ENCODE assay signal across 8 cellular contexts in the genomic region with DNA sequence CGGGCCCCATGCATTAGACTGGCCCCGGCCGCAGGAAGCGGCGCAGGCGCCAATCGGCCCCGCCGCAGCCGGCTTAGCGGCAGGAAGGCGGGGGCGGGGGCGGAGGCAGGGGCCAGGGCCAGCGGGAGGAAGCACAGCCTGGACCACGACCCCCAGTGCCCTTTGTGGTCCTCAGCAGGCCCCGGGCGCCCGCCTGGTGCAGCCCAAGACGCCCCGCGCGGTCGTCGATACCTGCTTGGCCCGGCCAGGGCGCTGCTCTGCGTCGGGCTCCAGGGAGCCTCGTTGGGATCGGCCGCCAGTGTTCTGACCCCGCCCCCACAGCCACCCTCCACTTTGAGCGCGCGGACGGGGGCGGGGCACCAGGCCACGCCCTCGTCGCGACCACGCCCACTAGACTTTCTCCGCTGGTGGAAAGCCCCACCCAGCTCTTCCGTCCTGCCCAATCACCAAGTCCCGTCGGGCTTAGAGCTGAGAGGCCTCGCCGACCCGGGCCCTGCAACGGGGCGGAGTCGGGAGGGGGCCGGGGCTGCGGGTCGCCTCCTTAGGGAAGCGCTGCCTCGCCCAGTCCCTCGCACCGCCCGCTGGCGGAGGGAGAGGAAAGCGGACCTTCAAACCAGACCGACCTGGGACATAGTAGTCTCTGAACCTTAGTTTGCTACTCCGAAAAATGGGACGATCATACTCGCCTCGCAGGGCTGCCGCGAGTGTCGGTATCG. TPM values are rescaled to one million over a fixed set of nuclear protein-coding genes. Genes with fewer than 3 reads are reported as not detected.
DNase-seq lines count a peak whose midpoint lies in the region; ATAC-seq, FAIRE-seq and TF ChIP-seq lines count a peak whose summit lies in the region.

A gene with protein sequence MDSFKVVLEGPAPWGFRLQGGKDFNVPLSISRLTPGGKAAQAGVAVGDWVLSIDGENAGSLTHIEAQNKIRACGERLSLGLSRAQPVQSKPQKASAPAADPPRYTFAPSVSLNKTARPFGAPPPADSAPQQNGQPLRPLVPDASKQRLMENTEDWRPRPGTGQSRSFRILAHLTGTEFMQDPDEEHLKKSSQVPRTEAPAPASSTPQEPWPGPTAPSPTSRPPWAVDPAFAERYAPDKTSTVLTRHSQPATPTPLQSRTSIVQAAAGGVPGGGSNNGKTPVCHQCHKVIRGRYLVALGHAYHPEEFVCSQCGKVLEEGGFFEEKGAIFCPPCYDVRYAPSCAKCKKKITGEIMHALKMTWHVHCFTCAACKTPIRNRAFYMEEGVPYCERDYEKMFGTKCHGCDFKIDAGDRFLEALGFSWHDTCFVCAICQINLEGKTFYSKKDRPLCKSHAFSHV (minus strand): TSS at position 308 of the 716 bp plus-strand sequence. CDS start 1,092 bp downstream, outside the sequence.

- ATAC-seq in GM18520 (IDR thresholded peaks at IDR 0.05; ENCODE audit: unreplicated experiment) = peak; percentile 77
- ATAC-seq in HG03064 (IDR thresholded peaks at IDR 0.05; ENCODE audit: low read depth, unreplicated experiment) = peak; percentile 62
- ATAC-seq in body of pancreas = peak; percentile 92

- H3K27me3 ChIP-seq in body of pancreas (no peaks in the 10 kb centered on the region), iPS DF 6.9 (ENCODE audit: control insufficient read depth, insufficient read depth, low read length) (no peaks in the 10 kb centered on the region; the same call in 1 of the 2 replicates)

- peak in 4 of 7 experiments; percentile 13 to 31 (median 20) for TF ChIP-seq CTCF in body of pancreas (IDR thresholded peaks at IDR 0.05)

- no peaks in the 10 kb centered on the region for H3K36me3 ChIP-seq in body of pancreas (replicated peaks in 1 of 2; ENCODE audit: insufficient read depth in 1 of 2, low read depth in 2 of 2)
- H3K36me3 ChIP-seq in iPS DF 6.9 (ENCODE audit: control insufficient read depth, insufficient read depth, low read length) = no peaks in the 10 kb centered on the region

- DNase-seq in 8988T = peak; percentile 99
- DNase-seq in NCI-H2107 treated with DMSO at 0.1 percent for 48 hours (lab: John Stamatoyannopoulos, UW; ENCODE audit: unreplicated experiment) = peak; percentile 68
- peak; percentile 96 to 97 (median 97) for DNase-seq in body of pancreas
- no peak for DNase-seq in iPS DF 6.9 (ENCODE audit: low read depth, low spot score)
- peak; percentile 89 for DNase-seq in skeletal muscle cell (ENCODE audit: low read depth)

- H3K4me3 ChIP-seq in body of pancreas (peak within 1 kb of the TSS; percentile 23 to 74), iPS DF 6.9 (ENCODE audit: low read length) (peak within 1 kb of the TSS; percentile 53; the same call in 1 of the 2 replicates), skeletal muscle cell (ENCODE audit: low read depth, low read length) (peak within 1 kb of the TSS; percentile 80)

- FAIRE-seq in TTC549 (lab: Jason Lieb, UNC) = peak; percentile 68

- peaks cover 34% of the 10 kb centered on the region for H3K4me1 ChIP-seq in body of pancreas
- peaks cover 13% of the 10 kb centered on the region for H3K4me1 ChIP-seq in iPS DF 6.9 (ENCODE audit: control insufficient read depth, insufficient read depth, low read length)

- TF ChIP-seq POLR2A in body of pancreas (IDR thresholded peaks at IDR 0.05) = peak; percentile 84 to 89 (median 87)

- no peaks in the 10 kb centered on the region for H3K9me3 ChIP-seq in body of pancreas
- no peaks in the 10 kb centered on the region for H3K9me3 ChIP-seq in iPS DF 6.9 (ENCODE audit: control insufficient read depth, insufficient read depth, low read length)

- intact Hi-C loops in body of pancreas (cut with DNase I) = no loop called here

- H3K27ac ChIP-seq in body of pancreas (peak within 1 kb of the TSS; percentile 44 to 64 (median 62)), iPS DF 6.9 (ENCODE audit: low read length) (no peak within 1 kb of the TSS)

- 0 to 1% methylated on average over 12 to 56 of the region's 72 CpGs for WGBS in body of pancreas, 2 donors
- no CpG with 5 or more reads among the region's 72 CpGs for WGBS in iPS DF 6.9 (ENCODE audit: insufficient coverage, insufficient read length)

RNA-seq across cellular contexts. Expression of the gene that starts here (rescaled TPM):
- 10 to 100 TPM in 1 of 2 donors, 1 to 10 TPM in 1; 7.3 to 15.8 TPM for total RNA-seq in body of pancreas
